29 cellular contexts compared by ENCODE assay signal in the genomic region with DNA sequence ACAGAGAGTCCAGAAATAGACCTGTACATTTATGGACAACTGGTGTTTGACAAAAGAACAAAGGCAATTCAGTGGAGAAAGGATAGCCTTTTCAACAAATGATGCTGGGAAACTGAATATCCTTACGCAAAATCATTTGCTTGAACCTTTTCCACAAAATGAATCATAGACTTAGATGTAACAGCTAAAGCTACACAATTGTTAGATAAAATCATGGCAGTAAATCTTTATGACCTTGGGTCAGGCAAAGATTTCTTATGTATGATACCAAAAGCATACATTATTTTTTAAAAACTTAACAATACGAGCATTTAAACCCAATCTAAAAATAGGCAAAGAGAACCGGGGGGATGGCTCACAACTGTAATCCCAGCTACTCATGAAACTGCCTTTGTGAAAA.
DNase-seq lines count a peak whose midpoint lies in the region; FAIRE-seq and TF ChIP-seq lines count a peak whose summit lies in the region.
"Had no signal": no experiment of that assay in that cellular context is flagged by ENCODE, and none has a peak within 500 bp of the region (broad histone marks: within the 10 kb centered on the region; RNA-seq: fewer than 3 reads in every experiment).

No MANE protein-coding gene starts in this region.

- no peaks in the 10 kb centered on the region for H3K27me3 Mint-ChIP-seq in Calu3 (ENCODE audit: unreplicated experiment)
- H3K27me3 Mint-ChIP-seq in T-helper 2 cell treated with Interferon-gamma antibody and Interleukin-4, amounts not matched to agents 5 μg/mL and 100 μg/mL, for 36 hours (ENCODE audit: low read depth): peaks cover 2% of the 10 kb centered on the region
- H3K27me3 Mint-ChIP-seq: brain had no signal

- intact Hi-C loops in Calu3 (cut with micrococcal nuclease; ENCODE audit: unreplicated experiment): loop anchor here (1.0 kb wide), 1 partner anchor 8 kb away; no protein-coding TSS in a partner anchor
- intact Hi-C loops in uterus (cut with DNase I; ENCODE audit: low total_unique reads): no loop called here

- no peak for DNase-seq in Calu3
- peak; percentile 38 for DNase-seq in astrocyte of the spinal cord (ENCODE audit: low read depth, low spot score)
- no peak for DNase-seq in NCI-H1105 (lab: John Stamatoyannopoulos, UW)
- DNase-seq in T-helper 2 cell treated with Interferon-gamma antibody and Interleukin-4, amounts not matched to agents 5 μg/mL and 100 μg/mL, for 36 hours (ENCODE audit: low spot score): no peak
- no peak for DNase-seq in uterus
- DNase-seq in GM12891 (ENCODE audit: insufficient read length, low spot score): no peak
- DNase-seq: activated CD4-positive, CD25-positive, alpha-beta regulatory T cell; activated T-cell treated with anti-CD3 and anti-CD28 coated beads, Interleukin-2, amount 50 U/mL, for 72 hours; colonic mucosa; DMS 273 treated with DMSO at 0.1 percent for 48 hours; GF-D8; GOT3; KBM-7; kidney; MV-4-11; naive B cell; NCI-H2029; NCI-H226; NCI-H774; stimulated activated CD4-positive, alpha-beta T cell treated with anti-CD3 and anti-CD28 coated beads, Interleukin-2, amount 100 ng/mL, for 48 hours; stimulated activated naive CD4-positive, alpha-beta T cell treated with Interleukin-2 at 50 U/mL for 16 hours; T1000 had no signal

- H3K9me3 ChIP-seq in HUES48 (ENCODE audit: control insufficient read depth, insufficient read depth, low read length): 0 out of 2 replicates have a peak, but pooled peaks cover 5% of the 10 kb centered on the region
- no peaks in the 10 kb centered on the region for H3K9me3 ChIP-seq in muscle layer of colon (ENCODE audit: low read length)
- no peaks in the 10 kb centered on the region for H3K9me3 ChIP-seq in uterus
- H3K9me3 ChIP-seq: colonic mucosa, tibial nerve had no signal

- H3K9ac ChIP-seq in HUES48 (ENCODE audit: low read depth, low read length) (no peak overlapping the region), muscle layer of colon (ENCODE audit: low read length) (no peak overlapping the region)
- H3K9ac ChIP-seq: parathyroid adenoma had no signal

- peaks cover 3% of the 10 kb centered on the region for H3K9me3 Mint-ChIP-seq in Calu3 (ENCODE audit: low read depth, unreplicated experiment)
- no peaks in the 10 kb centered on the region for H3K9me3 Mint-ChIP-seq in T-helper 2 cell treated with Interferon-gamma antibody and Interleukin-4, amounts not matched to agents 5 μg/mL and 100 μg/mL, for 36 hours

- no peak overlapping the region for H3K4me3 Mint-ChIP-seq in Calu3 (ENCODE audit: low read depth, unreplicated experiment)
- no peak overlapping the region for H3K4me3 Mint-ChIP-seq in T-helper 2 cell treated with Interferon-gamma antibody and Interleukin-4, amounts not matched to agents 5 μg/mL and 100 μg/mL, for 36 hours
- H3K4me3 Mint-ChIP-seq: activated T-cell treated with anti-CD3 and anti-CD28 coated beads, Interleukin-2, amount 50 U/mL, for 72 hours; CD14-positive monocyte; naive B cell had no signal

- peak overlapping the region; percentile 97 for H3K27ac Mint-ChIP-seq in Calu3 (ENCODE audit: unreplicated experiment)
- H3K27ac Mint-ChIP-seq in T-helper 2 cell treated with Interferon-gamma antibody and Interleukin-4, amounts not matched to agents 5 μg/mL and 100 μg/mL, for 36 hours: no peak overlapping the region
- H3K27ac Mint-ChIP-seq: activated naive CD4-positive, alpha-beta T cell treated with anti-CD3 and anti-CD28 coated beads, Interleukin-2, amount 50 U/mL, for 72 hours; activated T-cell treated with anti-CD3 and anti-CD28 coated beads, Interleukin-2, amount 50 U/mL, for 72 hours; naive B cell had no signal

- H3K4me3 ChIP-seq in HUES48 (ENCODE audit: low read depth, low read length) (no peak overlapping the region), astrocyte of the spinal cord (ENCODE audit: low read depth, low read length) (no peak overlapping the region), muscle layer of colon (ENCODE audit: low read depth in 1 of 2, low read length in 2 of 2) (no peak overlapping the region), uterus (no peak overlapping the region)
- H3K4me3 ChIP-seq: colonic mucosa, tibial nerve had no signal

- FAIRE-seq in GM12891 (lab: Jason Lieb, UNC): no peak
- FAIRE-seq: kidney had no signal

- H3K4me1 ChIP-seq in HUES48 (ENCODE audit: control insufficient read depth, insufficient read depth, low read length): peaks cover 54% of the 10 kb centered on the region
- peaks cover 37% of the 10 kb centered on the region for H3K4me1 ChIP-seq in muscle layer of colon (ENCODE audit: insufficient read depth, low read length)
- no peaks in the 10 kb centered on the region for H3K4me1 ChIP-seq in uterus
- H3K4me1 ChIP-seq: colonic mucosa, parathyroid adenoma had no signal

- peaks cover 38% of the 10 kb centered on the region for H3K4me1 Mint-ChIP-seq in Calu3 (ENCODE audit: low read depth, unreplicated experiment)
- no peaks in the 10 kb centered on the region for H3K4me1 Mint-ChIP-seq in T-helper 2 cell treated with Interferon-gamma antibody and Interleukin-4, amounts not matched to agents 5 μg/mL and 100 μg/mL, for 36 hours (ENCODE audit: low read depth)
- H3K4me1 Mint-ChIP-seq: CD14-positive monocyte, naive B cell had no signal

- TF ChIP-seq CTCF in Calu3 (IDR thresholded peaks at IDR 0.05; ENCODE audit: unreplicated experiment) (no peak), astrocyte of the spinal cord (IDR thresholded peaks at IDR 0.05; ENCODE audit: low read depth, low read length) (no peak), uterus (IDR thresholded peaks at IDR 0.05) (no peak)

- in situ Hi-C loops in astrocyte of the spinal cord (cut with HindIII; ENCODE audit: low sequenced_read_pairs): no loop called here

- BruUV-seq in Calu3 (replicated peaks; lab: Mats Ljungman, UMichigan): no TSS peak

- CTCF ChIA-PET in Calu3 (lab: Charles Lee): no interaction called here

- no peaks in the 10 kb centered on the region for H3K36me3 ChIP-seq in HUES48 (ENCODE audit: control insufficient read depth, insufficient read depth, low read length)
- H3K36me3 ChIP-seq in muscle layer of colon (ENCODE audit: insufficient read depth, low read length): no peaks in the 10 kb centered on the region
- H3K36me3 ChIP-seq in uterus: no peaks in the 10 kb centered on the region
- H3K36me3 ChIP-seq: colonic mucosa had no signal

- TF ChIP-seq POLR2A in uterus (IDR thresholded peaks at IDR 0.05) (no peak), GM12891 (IDR thresholded peaks at IDR 0.05; ENCODE audit: low read depth, low read length) (no peak)

- H3K27ac ChIP-seq in HUES48 (ENCODE audit: low read depth, low read length): peak overlapping the region; percentile 91
- H3K27ac ChIP-seq in muscle layer of colon (ENCODE audit: low read depth, low read length): peak overlapping the region; percentile 23
- H3K27ac ChIP-seq in uterus: no peak overlapping the region
- H3K27ac ChIP-seq: colonic mucosa, parathyroid adenoma had no signal

- peaks cover 11% of the 10 kb centered on the region for H3K36me3 Mint-ChIP-seq in Calu3 (ENCODE audit: insufficient read depth, unreplicated experiment)
- no peaks in the 10 kb centered on the region for H3K36me3 Mint-ChIP-seq in T-helper 2 cell treated with Interferon-gamma antibody and Interleukin-4, amounts not matched to agents 5 μg/mL and 100 μg/mL, for 36 hours (ENCODE audit: low read depth)
- H3K36me3 Mint-ChIP-seq: naive B cell had no signal

- no peaks in the 10 kb centered on the region for H3K27me3 ChIP-seq in HUES48 (ENCODE audit: control insufficient read depth, insufficient read depth, low read length)
- H3K27me3 ChIP-seq in muscle layer of colon (ENCODE audit: control insufficient read depth in 1 of 2, insufficient read depth in 2 of 2, low read length in 2 of 2): no peaks in the 10 kb centered on the region
- no peaks in the 10 kb centered on the region for H3K27me3 ChIP-seq in uterus
- H3K27me3 ChIP-seq: colonic mucosa, tibial nerve had no signal

TF ChIP-seq in GM12891, 5 proteins besides CTCF, POLR2A, EP300 and RAD21:
- TF ChIP-seq POLR2AphosphoS5 (IDR thresholded peaks at IDR 0.05; ENCODE audit: low read depth, low read length) (no peak), POU2F2 (IDR thresholded peaks at IDR 0.05; ENCODE audit: low read depth, low read length) (no peak), TAF1 (IDR thresholded peaks at IDR 0.05; ENCODE audit: low read depth, low read length) (no peak), SPI1 (IDR thresholded peaks at IDR 0.05; ENCODE audit: low read depth, low read length) (no peak), PAX5 (IDR thresholded peaks at IDR 0.05; ENCODE audit: insufficient read depth, low read length, severe bottlenecking) (no peak)

Comparison
In these comparisons a context has a peak if more than half of its experiments do, and no peak if none do; other contexts are left out.
1. H3K27ac ChIP-seq: peak in HUES48 (single experiment) and muscle layer of colon (single experiment); none in uterus (0 of 2).